ENCODE assay signal across 24 cellular contexts in genomic region chr13:79612604-79613003, GRCh38.
"Had no signal": no experiment of that assay in that cellular context is flagged by ENCODE, and none has a peak within 500 bp of the region (broad histone marks: within the 10 kb centered on the region; RNA-seq: fewer than 3 reads in every experiment).

No MANE protein-coding gene starts in this region.

- H3K27ac ChIP-seq: stomach, suprapubic skin, testis, thoracic aorta, thyroid gland, tibial artery, tibial nerve, transverse colon, upper lobe of left lung, upper lobe of right lung, uterus, vagina had no signal

- DNase-seq: stimulated activated CD4-positive, alpha-beta T cell treated with anti-CD3 and anti-CD28 coated beads, Interleukin-2, amount 100 ng/mL, for 48 hours; stimulated activated CD4-positive, alpha-beta T cell treated with anti-CD3 and anti-CD28 coated beads, Interleukin-4, amount 100 ng/mL, for 1 hour; stimulated activated CD4-positive, alpha-beta T cell treated with anti-CD3 and anti-CD28 coated beads, Interleukin-4, amount 100 ng/mL, for 24 hours; stimulated activated CD4-positive, alpha-beta T cell treated with anti-CD3 and anti-CD28 coated beads, Interleukin-4, amount 100 ng/mL, for 4 hours; stimulated activated CD8-positive, alpha-beta memory T cell treated with anti-CD3 and anti-CD28 coated beads, Interleukin-4, amount 100 ng/mL, for 48 hours; stimulated activated naive B cell treated with anti-CD40 and anti-IgM and Interleukin-4, amounts not matched to agents 10 μg/mL and 1 μg/mL and 100 μg/mL, for 72 hours; stimulated activated naive CD4-positive, alpha-beta T cell; stimulated activated naive CD4-positive, alpha-beta T cell treated with Interleukin-2 at 50 U/mL for 16 hours; stimulated activated naive CD8-positive, alpha-beta T cell treated with anti-CD3 and anti-CD28 coated beads, Interleukin-15, amount 100 ng/mL, for 72 hours; stimulated activated naive CD8-positive, alpha-beta T cell treated with anti-CD3 and anti-CD28 coated beads, Interleukin-15, Interleukin-2, amounts not matched to agents 100 U/mL and 50 U/mL, for 24 hours; stomach; substantia nigra; testis; thyroid gland; tibial artery; transverse colon; trophoblast cell; upper lobe of left lung; upper lobe of right lung; uterus had no signal

- H3K9me3 ChIP-seq: suprapubic skin, testis, thoracic aorta, thyroid gland, tibial artery, transverse colon, upper lobe of right lung, uterus, vagina had no signal

- H3K4me1 ChIP-seq: stomach, testis, thyroid gland, tibial artery, tibial nerve, transverse colon, upper lobe of left lung, upper lobe of right lung, uterus, vagina had no signal

- H3K36me3 ChIP-seq: stomach, suprapubic skin, thoracic aorta, thyroid gland, tibial artery, tibial nerve, transverse colon, upper lobe of left lung, upper lobe of right lung, uterus, vagina had no signal

- H3K4me3 ChIP-seq: stomach, suprapubic skin, testis, thoracic aorta, thyroid gland, tibial artery, tibial nerve, transverse colon, upper lobe of left lung, upper lobe of right lung, uterus, vagina had no signal
